ENCODE assay signal across 10 cellular contexts in genomic region chrX:71103110-71103983, GRCh38. TPM values are rescaled to one million over a fixed set of nuclear protein-coding genes. Genes with fewer than 3 reads are reported as not detected.
DNase-seq lines count a peak whose midpoint lies in the region; ATAC-seq, FAIRE-seq and TF ChIP-seq lines count a peak whose summit lies in the region.
"Had no signal": no experiment of that assay in that cellular context is flagged by ENCODE, and none has a peak within 500 bp of the region (broad histone marks: within the 10 kb centered on the region; RNA-seq: fewer than 3 reads in every experiment).

No MANE protein-coding gene starts in this region.

- no peak for TF ChIP-seq CTCF in GM06990 (IDR thresholded peaks at IDR 0.05; ENCODE audit: insufficient read depth, low read length, poor library complexity, severe bottlenecking)

- ATAC-seq in GM18517 (IDR thresholded peaks at IDR 0.05; ENCODE audit: unreplicated experiment): no peak

- H3K9me3 ChIP-seq in small intestine (ENCODE audit: control insufficient read depth, low read depth): no peaks in the 10 kb centered on the region
- H3K9me3 ChIP-seq: HAP-1 had no signal

- 14 to 25% (median 23%) methylated on average over 7 to 10 of the region's 10 CpGs for WGBS in small intestine, 3 donors

- FAIRE-seq in small intestine (lab: Jason Lieb, UNC): no peak

- peak; percentile 57 for DNase-seq in GM06990 (ENCODE audit: extremely low read depth, insufficient read length)
- DNase-seq in HUDEP-2 (lab: John Stamatoyannopoulos, UW; ENCODE audit: unreplicated experiment in 76 of 76): peak in 71 of 76 experiments; percentile 1 to 78 (median 45)
- peak; percentile 42 for DNase-seq in activated CD4-positive, CD25-positive, alpha-beta regulatory T cell treated with anti-CD3 and anti-CD28 coated beads, Interleukin-2, amount 50 U/mL, for 72 hours
- DNase-seq in epidermal melanocyte (ENCODE audit: insufficient read length, low spot score): peak; percentile 49
- DNase-seq in small intestine: peak; percentile 37
- no peak for DNase-seq in HT-29 (ENCODE audit: low spot score)
- no peak for DNase-seq in SW480 (ENCODE audit: low spot score)

- peaks cover 0 to 7% of the 10 kb centered on the region in 2 donors for H3K4me1 ChIP-seq in small intestine (ENCODE audit: control insufficient read depth in 2 of 2, insufficient read depth in 1 of 2, low read depth in 1 of 2, low read length in 1 of 2)

- H3K4me3 ChIP-seq in GM06990 (replicated peaks; ENCODE audit: low read depth, low read length): no peak overlapping the region
- no peak overlapping the region for H3K4me3 ChIP-seq in small intestine (ENCODE audit: low read depth in 1 of 2, low read length in 2 of 2)
- H3K4me3 ChIP-seq: HAP-1 had no signal

- H3K36me3 ChIP-seq in GM06990 (ENCODE audit: control insufficient read depth, insufficient read depth, low read length): peaks cover 4% of the 10 kb centered on the region
- H3K36me3 ChIP-seq in small intestine (ENCODE audit: control insufficient read depth in 2 of 2, insufficient read depth in 2 of 2, low read length in 2 of 2): no peaks in the 10 kb centered on the region
- H3K36me3 ChIP-seq: HAP-1 had no signal

- H3K27ac ChIP-seq in small intestine (ENCODE audit: low read depth in 1 of 2, low read length in 1 of 2): peak overlapping the region in 1 of 2 donors; percentile 79

- H3K27me3 ChIP-seq in GM06990 (replicated peaks; ENCODE audit: control insufficient read depth, insufficient read depth, low read length): no peaks in the 10 kb centered on the region; the same call in 1 of the 2 replicates
- no peaks in the 10 kb centered on the region for H3K27me3 ChIP-seq in small intestine (ENCODE audit: control insufficient read depth in 2 of 2, insufficient read depth in 2 of 2, low read length in 2 of 2)

RNA-seq across cellular contexts. Expression of gene CXorf65, which starts 3.2 kb away (rescaled TPM):
- 1 to 10 TPM in 2 of 3 donors, under 1 TPM in 1; 0.27 to 2.2 (median 2.2) TPM for polyA plus RNA-seq in small intestine
- not detected in 2 replicates for total RNA-seq in HT-29 (2014; rRNA removed; shearing (Covaris generic))
- total RNA-seq: dermis microvascular lymphatic vessel endothelial cell had no signal

RNA-seq across cellular contexts. Expression of gene FOXO4, which starts 7.7 kb away (rescaled TPM):
- polyA plus RNA-seq in small intestine: 10 to 100 TPM; 11.5 to 15.1 (median 14.8) TPM
- total RNA-seq in HT-29 (2014; rRNA removed; shearing (Covaris generic)): 9.4 and 11.1 TPM in 2 replicates

RNA-seq across cellular contexts. Expression of gene IL2RG, which starts 8.0 kb away (rescaled TPM):
- polyA plus RNA-seq in small intestine: 10 to 100 TPM; 11.2 to 30.0 (median 21.0) TPM
- 0.08 TPM in 1 of 2 replicates, not detected in the other for total RNA-seq in HT-29 (2014; rRNA removed; shearing (Covaris generic))

RNA-seq across cellular contexts. Expression of gene MED12, which starts 15.0 kb away (rescaled TPM):
- 1 to 10 TPM; 4.3 to 9.6 (median 8.4) TPM for polyA plus RNA-seq in small intestine
- 21.4 and 36.2 TPM in 2 replicates for total RNA-seq in HT-29 (2014; rRNA removed; shearing (Covaris generic))

RNA-seq across cellular contexts. Expression of gene SNX12, which starts 35.2 kb away (rescaled TPM):
- polyA plus RNA-seq in small intestine: 10 to 100 TPM; 40.9 to 64.8 (median 54.1) TPM
- 52.1 and 59.7 TPM in 2 replicates for total RNA-seq in HT-29 (2014; rRNA removed; shearing (Covaris generic))

Comparison
In these comparisons a context has a peak if more than half of its experiments do, and no peak if none do; other contexts are left out.
1. DNase-seq: peak in GM06990 (single experiment), HUDEP-2 (71 of 76), activated CD4-positive, CD25-positive, alpha-beta regulatory T cell treated with anti-CD3 and anti-CD28 coated beads, Interleukin-2, amount 50 U/mL, for 72 hours (single experiment), epidermal melanocyte (single experiment) and small intestine (single experiment); none in HT-29 (single experiment) and SW480 (single experiment).